ENCODE assay signal across 29 cellular contexts in genomic region chr6:47383360-47383759, GRCh38.
"Had no signal": no experiment of that assay in that cellular context is flagged by ENCODE, and none has a peak within 500 bp of the region (broad histone marks: within the 10 kb centered on the region; RNA-seq: fewer than 3 reads in every experiment).

No MANE protein-coding gene starts in this region.

- H3K36me3 ChIP-seq: colonic mucosa, esophagus muscularis mucosa, esophagus squamous epithelium, gastrocnemius medialis, gastroesophageal sphincter, heart left ventricle, heart right ventricle had no signal

- H3K4me2 ChIP-seq: hepatocyte had no signal

- H3K9me3 ChIP-seq: colonic mucosa, esophagus muscularis mucosa, esophagus squamous epithelium, gastrocnemius medialis, gastroesophageal sphincter had no signal

- DNase-seq: colonic mucosa; cortex of kidney; dermis blood vessel endothelial cell; dorsolateral prefrontal cortex; effector CD4-positive, alpha-beta T cell; effector CD8-positive, alpha-beta T cell; effector memory CD4-positive, alpha-beta T cell; effector memory CD8-positive, alpha-beta T cell; endodermal cell; erythroblast; esophagus squamous epithelium; foreskin fibroblast; foreskin keratinocyte; foreskin melanocyte; gastrocnemius medialis; glutamatergic neuron; head of caudate nucleus; heart left ventricle; heart right ventricle had no signal

- H3K4me3 ChIP-seq: colonic mucosa, coronary artery, dorsolateral prefrontal cortex, esophagus muscularis mucosa, esophagus squamous epithelium, gastrocnemius medialis, gastroesophageal sphincter, heart left ventricle, heart right ventricle, hepatocyte had no signal

- H3K79me2 ChIP-seq: hepatocyte had no signal

- FAIRE-seq: colon, endometrium, endothelial cell of umbilical vein, frontal cortex had no signal

- H3K27me3 ChIP-seq: colonic mucosa, esophagus muscularis mucosa, esophagus squamous epithelium, foreskin keratinocyte, gastrocnemius medialis, gastroesophageal sphincter, hepatocyte had no signal

- H3K27ac ChIP-seq: colonic mucosa, coronary artery, dorsolateral prefrontal cortex, epithelial cell of prostate, esophagus muscularis mucosa, esophagus squamous epithelium, foreskin keratinocyte, gastrocnemius medialis, gastroesophageal sphincter, heart left ventricle, heart right ventricle, hepatocyte had no signal

- ATAC-seq: effector memory CD8-positive, alpha-beta T cell; esophagus mucosa; foreskin keratinocyte; gastrocnemius medialis; gastroesophageal sphincter; heart left ventricle; heart right ventricle had no signal

- H2AFZ ChIP-seq: hepatocyte had no signal

- H3K4me1 ChIP-seq: colonic mucosa, esophagus muscularis mucosa, esophagus squamous epithelium, foreskin keratinocyte, gastrocnemius medialis, gastroesophageal sphincter, heart left ventricle, heart right ventricle had no signal
